Comparison of ENCODE assay signal across 20 cellular contexts in genomic region chr3:144431134-144431533, GRCh38.
DNase-seq lines count a peak whose midpoint lies in the region; ATAC-seq lines count a peak whose summit lies in the region.
"Had no signal": no experiment of that assay in that cellular context is flagged by ENCODE, and none has a peak within 500 bp of the region (broad histone marks: within the 10 kb centered on the region; RNA-seq: fewer than 3 reads in every experiment).

No MANE protein-coding gene starts in this region.

- no peak for DNase-seq in NCI-H1930 (lab: John Stamatoyannopoulos, UW)
- DNase-seq in hypothalamus (lab: John Stamatoyannopoulos, UW): no peak
- no peak for DNase-seq in aorta
- DNase-seq in NCI-H2171 (lab: John Stamatoyannopoulos, UW): no peak
- DNase-seq: activated effector memory CD4-positive, alpha-beta T cell treated with Interleukin-2 at 50 U/mL for 16 hours; amygdala; Caco-2; gastrocnemius medialis; H7; lower lobe of right lung; natural killer cell; NCI-H187 treated with DMSO at 0.1 percent for 48 hours; NCI-H526; spleen; SW 1271; WERI-Rb-1 had no signal

- intact Hi-C loops in aorta (cut with DNase I): no loop called here

- H3K27ac ChIP-seq in aorta (ENCODE audit: low read depth in 1 of 2, low read length in 2 of 2): no peak overlapping the region
- H3K27ac ChIP-seq: gastrocnemius medialis, lower lobe of right lung, spleen, WERI-Rb-1 had no signal

- ATAC-seq in GM18858 (IDR thresholded peaks at IDR 0.05; ENCODE audit: unreplicated experiment) (peak; percentile 41), GM21390 (IDR thresholded peaks at IDR 0.05; ENCODE audit: unreplicated experiment) (peak; percentile 60), HG02852 (IDR thresholded peaks at IDR 0.05; ENCODE audit: unreplicated experiment) (peak; percentile 62), HG03432 (IDR thresholded peaks at IDR 0.05; ENCODE audit: unreplicated experiment) (peak; percentile 61), aorta (ENCODE audit: low FRiP score) (no peak)
- ATAC-seq: gastrocnemius medialis, lower lobe of right lung, natural killer cell had no signal

- H3K27me3 ChIP-seq in aorta (ENCODE audit: control insufficient read depth in 1 of 2, insufficient read depth in 2 of 2, low read length in 1 of 2): no peaks in the 10 kb centered on the region
- H3K27me3 ChIP-seq: gastrocnemius medialis, spleen had no signal

- H3K9me3 ChIP-seq in aorta (ENCODE audit: control insufficient read depth, low read length): no peaks in the 10 kb centered on the region
- H3K9me3 ChIP-seq: Caco-2, gastrocnemius medialis, lower lobe of right lung, spleen had no signal

- H3K4me1 ChIP-seq in aorta (ENCODE audit: control insufficient read depth in 1 of 2, insufficient read depth in 2 of 2, low read length in 2 of 2): no peaks in the 10 kb centered on the region
- H3K4me1 ChIP-seq: Caco-2, gastrocnemius medialis, lower lobe of right lung, spleen had no signal

- H3K36me3 ChIP-seq in aorta (ENCODE audit: control insufficient read depth in 1 of 2, insufficient read depth in 2 of 2, low read length in 1 of 2): no peaks in the 10 kb centered on the region
- H3K36me3 ChIP-seq: gastrocnemius medialis, lower lobe of right lung, spleen, WERI-Rb-1 had no signal

- H3K4me3 ChIP-seq in aorta (ENCODE audit: low read length in 2 of 2): no peak overlapping the region
- H3K4me3 ChIP-seq: gastrocnemius medialis, lower lobe of right lung, spleen had no signal
